3 cellular contexts compared by ENCODE assay signal in genomic region chr6:132052096-132052495, GRCh38.
TF ChIP-seq lines count a peak whose summit lies in the region.

No MANE protein-coding gene starts in this region.

TF ChIP-seq in SK-N-SH, 30 proteins besides CTCF, POLR2A, EP300 and RAD21:
- no peak for TF ChIP-seq REST (IDR thresholded peaks at IDR 0.05; ENCODE audit: low read depth, low read length)
- peak; percentile 42 for TF ChIP-seq TCF12 (IDR thresholded peaks at IDR 0.05)
TF ChIP-seq in SK-N-SH: peak in this region for 1.

TF ChIP-seq in SK-N-SH treated with all-trans-retinoic acid at 6 μM for 48 hours, 23 proteins besides CTCF, POLR2A, EP300 and RAD21:
- TF ChIP-seq TSHZ2 (CRISPR knock-in tag; IDR thresholded peaks at IDR 0.05) (no peak), ZNF565 (CRISPR knock-in tag; conservative IDR thresholded peaks at IDR 0.05; ENCODE audit: low read depth) (no peak)
TF ChIP-seq in SK-N-SH treated with all-trans-retinoic acid at 6 μM for 48 hours: peak in this region for 0.

TF ChIP-seq in IMR-90, 13 proteins besides CTCF, POLR2A, EP300 and RAD21 (continued from another document):
- TF ChIP-seq NFE2L2 (IDR thresholded peaks at IDR 0.05; ENCODE audit: low read depth, low read length), result no peak
- no peak for TF ChIP-seq MAFK (IDR thresholded peaks at IDR 0.05; ENCODE audit: low read depth, low read length)
- TF ChIP-seq CEBPB (IDR thresholded peaks at IDR 0.05; ENCODE audit: low read depth, low read length), result no peak
- no peak for TF ChIP-seq RFX5 (IDR thresholded peaks at IDR 0.05; ENCODE audit: low read depth, low read length)
- no peak for TF ChIP-seq ELK1 (IDR thresholded peaks at IDR 0.05; ENCODE audit: borderline replicate concordance, low read depth, low read length)
- TF ChIP-seq MAZ (IDR thresholded peaks at IDR 0.05; ENCODE audit: borderline replicate concordance, low read depth, low read length), result no peak
- TF ChIP-seq MXI1 (IDR thresholded peaks at IDR 0.05; ENCODE audit: borderline replicate concordance, low read depth, low read length), result no peak
- no peak for TF ChIP-seq CHD1 (IDR thresholded peaks at IDR 0.05; ENCODE audit: low read depth, low read length)
- TF ChIP-seq SMC3 (IDR thresholded peaks at IDR 0.05; ENCODE audit: low read depth, low read length), result no peak
- TF ChIP-seq FOS (IDR thresholded peaks at IDR 0.05; ENCODE audit: low read depth, low read length), result no peak
